3 cellular contexts compared by ENCODE assay signal in the genomic region with DNA sequence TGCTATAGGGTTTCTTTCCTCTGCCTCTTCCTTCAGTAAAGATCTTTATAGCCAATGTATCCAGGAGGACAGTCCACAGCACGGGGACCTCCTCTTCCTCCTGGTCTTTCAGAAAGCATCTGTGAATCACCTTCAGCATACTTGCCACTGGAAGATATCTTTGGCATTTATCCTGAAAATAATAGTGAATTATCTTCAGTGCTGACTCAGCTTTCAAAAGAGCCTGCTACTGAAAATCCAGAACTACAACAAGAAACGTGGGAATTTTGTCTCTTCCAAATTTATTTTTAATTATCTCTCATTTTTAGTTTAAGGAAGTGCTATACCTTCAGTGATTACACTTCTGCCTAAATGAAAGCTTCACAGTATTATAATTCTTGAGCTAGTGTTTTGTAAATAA.
A peak's percentile ranks its signal among the peaks of the same experiment; 100 is the strongest.
TF ChIP-seq lines count a peak whose summit lies in the region.

No MANE protein-coding gene starts in this region.

TF ChIP-seq in HepG2, 621 proteins besides CTCF, POLR2A, EP300 and RAD21:
- TF ChIP-seq RFX3 (CRISPR knock-in tag; IDR thresholded peaks at IDR 0.05) (no peak), ZNF256 (CRISPR knock-in tag; conservative IDR thresholded peaks at IDR 0.05) (no peak), MAFK (conservative IDR thresholded peaks at IDR 0.05 in 1 of 2, IDR thresholded peaks at IDR 0.05 in 1 of 2; ENCODE audit: low read length in 2 of 2) (peak; percentile 32 to 76), MAFF (IDR thresholded peaks at IDR 0.05; ENCODE audit: low read depth, low read length) (peak; percentile 63; the same call in 1 of the 2 replicates), SAP130 (CRISPR knock-in tag; IDR thresholded peaks at IDR 0.05; ENCODE audit: low read depth) (no peak), HHEX (CRISPR knock-in tag; IDR thresholded peaks at IDR 0.05) (no peak)
- TF ChIP-seq, protein P1, sequence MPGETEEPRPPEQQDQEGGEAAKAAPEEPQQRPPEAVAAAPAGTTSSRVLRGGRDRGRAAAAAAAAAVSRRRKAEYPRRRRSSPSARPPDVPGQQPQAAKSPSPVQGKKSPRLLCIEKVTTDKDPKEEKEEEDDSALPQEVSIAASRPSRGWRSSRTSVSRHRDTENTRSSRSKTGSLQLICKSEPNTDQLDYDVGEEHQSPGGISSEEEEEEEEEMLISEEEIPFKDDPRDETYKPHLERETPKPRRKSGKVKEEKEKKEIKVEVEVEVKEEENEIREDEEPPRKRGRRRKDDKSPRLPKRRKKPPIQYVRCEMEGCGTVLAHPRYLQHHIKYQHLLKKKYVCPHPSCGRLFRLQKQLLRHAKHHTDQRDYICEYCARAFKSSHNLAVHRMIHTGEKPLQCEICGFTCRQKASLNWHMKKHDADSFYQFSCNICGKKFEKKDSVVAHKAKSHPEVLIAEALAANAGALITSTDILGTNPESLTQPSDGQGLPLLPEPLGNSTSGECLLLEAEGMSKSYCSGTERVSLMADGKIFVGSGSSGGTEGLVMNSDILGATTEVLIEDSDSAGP (CRISPR knock-in tag; IDR thresholded peaks at IDR 0.05; ENCODE audit: borderline replicate concordance), result no peak
- TF ChIP-seq, protein P2, sequence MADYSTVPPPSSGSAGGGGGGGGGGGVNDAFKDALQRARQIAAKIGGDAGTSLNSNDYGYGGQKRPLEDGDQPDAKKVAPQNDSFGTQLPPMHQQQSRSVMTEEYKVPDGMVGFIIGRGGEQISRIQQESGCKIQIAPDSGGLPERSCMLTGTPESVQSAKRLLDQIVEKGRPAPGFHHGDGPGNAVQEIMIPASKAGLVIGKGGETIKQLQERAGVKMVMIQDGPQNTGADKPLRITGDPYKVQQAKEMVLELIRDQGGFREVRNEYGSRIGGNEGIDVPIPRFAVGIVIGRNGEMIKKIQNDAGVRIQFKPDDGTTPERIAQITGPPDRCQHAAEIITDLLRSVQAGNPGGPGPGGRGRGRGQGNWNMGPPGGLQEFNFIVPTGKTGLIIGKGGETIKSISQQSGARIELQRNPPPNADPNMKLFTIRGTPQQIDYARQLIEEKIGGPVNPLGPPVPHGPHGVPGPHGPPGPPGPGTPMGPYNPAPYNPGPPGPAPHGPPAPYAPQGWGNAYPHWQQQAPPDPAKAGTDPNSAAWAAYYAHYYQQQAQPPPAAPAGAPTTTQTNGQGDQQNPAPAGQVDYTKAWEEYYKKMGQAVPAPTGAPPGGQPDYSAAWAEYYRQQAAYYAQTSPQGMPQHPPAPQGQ (CRISPR knock-in tag; IDR thresholded peaks at IDR 0.05; ENCODE audit: borderline replicate concordance), result no peak

TF ChIP-seq in IMR-90, 13 proteins besides CTCF, POLR2A, EP300 and RAD21:
- TF ChIP-seq MAFK (IDR thresholded peaks at IDR 0.05; ENCODE audit: low read depth, low read length) (peak; percentile 85), MXI1 (IDR thresholded peaks at IDR 0.05; ENCODE audit: borderline replicate concordance, low read depth, low read length) (no peak)

TF ChIP-seq in K562, 482 proteins besides CTCF, POLR2A, EP300 and RAD21:
- TF ChIP-seq MAFG (tag; conservative IDR thresholded peaks at IDR 0.05), result peak; percentile 77
- peak; percentile 83 for TF ChIP-seq C11orf30 (IDR thresholded peaks at IDR 0.05; ENCODE audit: low read depth)
- peak; percentile 34; the same call in 1 of the 2 replicates for TF ChIP-seq MAFK (IDR thresholded peaks at IDR 0.05; ENCODE audit: low read length)
- peak; percentile 84 for TF ChIP-seq ZNF316 (IDR thresholded peaks at IDR 0.05)
- TF ChIP-seq PML (IDR thresholded peaks at IDR 0.05; ENCODE audit: low read length), result no peak
- peak; percentile 50; the same call in 1 of the 2 replicates for TF ChIP-seq MAFF (IDR thresholded peaks at IDR 0.05; ENCODE audit: low read length)
